In the genomic region with DNA sequence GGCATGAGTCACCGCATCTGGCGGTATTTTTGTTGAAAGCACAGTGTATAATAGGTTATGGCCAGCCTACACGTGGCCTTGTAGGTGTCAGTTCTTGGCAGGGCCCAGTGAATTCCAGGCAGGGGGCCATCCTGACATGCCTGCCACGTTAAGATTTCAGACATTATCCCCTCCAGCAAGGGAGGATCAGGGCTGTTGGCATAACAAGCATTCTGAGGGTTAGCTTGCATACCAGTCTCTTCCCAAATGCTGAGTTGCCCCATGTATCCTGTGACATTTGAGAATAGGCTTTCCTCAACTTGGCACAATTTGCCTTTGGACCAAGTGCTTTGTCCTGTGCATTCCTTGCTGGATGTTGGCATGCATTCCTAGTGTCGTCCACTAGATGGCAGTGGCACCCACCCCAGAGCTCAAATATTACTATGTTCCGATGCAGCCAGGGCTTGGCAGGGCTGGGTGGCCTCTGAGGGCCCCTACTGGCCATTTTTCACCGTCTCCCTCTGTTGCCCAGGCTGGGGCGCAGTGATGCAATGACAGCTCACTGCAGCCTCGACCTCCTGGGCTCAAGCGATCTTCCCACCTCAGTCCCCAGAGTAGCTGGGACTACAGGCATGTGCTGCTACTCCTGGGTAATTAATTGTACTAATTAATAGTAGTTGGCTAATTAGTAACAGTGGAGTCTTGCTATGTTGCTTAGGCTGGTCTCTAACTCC, we compare ENCODE assay signal across 8 cellular contexts. TPM values are rescaled to one million over a fixed set of nuclear protein-coding genes. Genes with fewer than 3 reads are reported as not detected.
A peak's percentile ranks its signal among the peaks of the same experiment; 100 is the strongest.
DNase-seq lines count a peak whose midpoint lies in the region; ATAC-seq, FAIRE-seq and TF ChIP-seq lines count a peak whose summit lies in the region.

No MANE protein-coding gene starts in this region.

- H3K36me3 ChIP-seq in breast epithelium: no peaks in the 10 kb centered on the region

- ATAC-seq in HG02763 (IDR thresholded peaks at IDR 0.05; ENCODE audit: unreplicated experiment) (peak; percentile 65), GM21515 (IDR thresholded peaks at IDR 0.05; ENCODE audit: unreplicated experiment) (no peak)

- H3K9me3 ChIP-seq in breast epithelium: no peaks in the 10 kb centered on the region

- peak; percentile 99 for TF ChIP-seq CTCF in WI38 (IDR thresholded peaks at IDR 0.05; ENCODE audit: low read depth, low read length)
- TF ChIP-seq CTCF in breast epithelium (IDR thresholded peaks at IDR 0.05): peak; percentile 79 to 96 (median 92)

- H3K4me3 ChIP-seq in WI38 (ENCODE audit: low read depth, low read length) (no peak overlapping the region), breast epithelium (no peak overlapping the region)

- peaks cover 0 to under 1% of the 10 kb centered on the region in 2 donors for H3K27me3 ChIP-seq in breast epithelium

- FAIRE-seq in G401.6 (lab: Jason Lieb, UNC): peak; percentile 95

- TF ChIP-seq POLR2A in breast epithelium (IDR thresholded peaks at IDR 0.05): no peak

- DNase-seq in NCI-H345 (lab: John Stamatoyannopoulos, UW) (peak; percentile 12), breast epithelium (ENCODE audit: low spot score in 2 of 2) (peak; percentile 79 to 82), islet precursor cell (peak; percentile 96)
- peak; percentile 67 to 71 for DNase-seq in stimulated activated CD4-positive, alpha-beta T cell treated with anti-CD3 and anti-CD28 coated beads, Interleukin-15, amount 100 ng/mL, for 48 hours (ENCODE audit: low read depth in 2 of 2)

- no peaks in the 10 kb centered on the region for H3K4me1 ChIP-seq in breast epithelium

- no peak overlapping the region for H3K27ac ChIP-seq in breast epithelium

- intact Hi-C loops in breast epithelium (cut with DNase I; ENCODE audit: low total_unique reads): no loop called here

RNA-seq across cellular contexts. Expression of gene NLRP12, which starts 31.2 kb away (rescaled TPM):
- 1 to 10 TPM in 1 of 3 donors, under 1 TPM in 2; 0.32 to 1.2 (median 0.66) TPM for total RNA-seq in breast epithelium

Comparison
In these comparisons a context has a peak if more than half of its experiments do, and no peak if none do; other contexts are left out.
1. DNase-seq: peak in every context shown above with its lines; median percentile 96 in islet precursor cell; 80 in breast epithelium; 69 in stimulated activated CD4-positive, alpha-beta T cell treated with anti-CD3 and anti-CD28 coated beads, Interleukin-15, amount 100 ng/mL, for 48 hours; 12 in NCI-H345.